12 cellular contexts compared by ENCODE assay signal in the genomic region with DNA sequence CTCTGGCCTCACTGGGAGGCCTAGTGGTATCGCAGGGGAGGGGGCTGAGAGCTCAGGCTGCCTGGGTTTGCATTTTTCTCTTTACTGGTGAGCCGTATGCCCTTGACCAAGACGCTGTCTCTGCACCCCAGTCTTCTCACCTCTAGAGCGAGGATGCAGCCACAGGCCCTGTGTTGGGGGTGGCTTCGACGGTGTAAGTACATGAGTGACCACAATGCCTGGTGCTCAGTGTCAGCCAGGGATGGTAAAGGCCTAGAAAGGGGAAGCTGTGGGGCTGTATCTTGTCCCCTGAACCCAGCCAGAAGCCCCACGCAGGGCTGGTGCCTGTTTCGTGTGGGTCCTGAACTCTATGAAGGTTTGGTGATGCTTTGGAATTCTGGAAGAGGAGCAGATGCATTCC. TPM values are rescaled to one million over a fixed set of nuclear protein-coding genes. Genes with fewer than 3 reads are reported as not detected.
DNase-seq lines count a peak whose midpoint lies in the region; FAIRE-seq and TF ChIP-seq lines count a peak whose summit lies in the region.
"Had no signal": no experiment of that assay in that cellular context is flagged by ENCODE, and none has a peak within 500 bp of the region (broad histone marks: within the 10 kb centered on the region; RNA-seq: fewer than 3 reads in every experiment).

No MANE protein-coding gene starts in this region.

- H3K79me2 ChIP-seq in H9 (ENCODE audit: insufficient read depth, low read length) (no peaks in the 10 kb centered on the region), astrocyte (ENCODE audit: insufficient read depth, low read length) (no peaks in the 10 kb centered on the region), smooth muscle cell (ENCODE audit: low read depth) (no peaks in the 10 kb centered on the region)

- intact Hi-C loops in CD4-positive, alpha-beta memory T cell (cut with micrococcal nuclease): no loop called here

- H3K36me3 ChIP-seq in astrocyte (ENCODE audit: insufficient read depth, low read length) (no peaks in the 10 kb centered on the region), smooth muscle cell (ENCODE audit: low read depth) (no peaks in the 10 kb centered on the region)
- H3K36me3 ChIP-seq in CD4-positive, alpha-beta memory T cell (ENCODE audit: insufficient read depth, low read length): no peaks in the 10 kb centered on the region

- CTCF ChIA-PET in CD4-positive, alpha-beta memory T cell (lab: Charles Lee; ENCODE audit: partially characterized antibody): no interaction called here

- H3K27me3 Mint-ChIP-seq in H9 (ENCODE audit: low read depth) (no peaks in the 10 kb centered on the region; the same call in 1 of the 2 replicates), astrocyte (ENCODE audit: low read depth, unreplicated experiment) (no peaks in the 10 kb centered on the region)
- H3K27me3 Mint-ChIP-seq in CD4-positive, alpha-beta memory T cell: peaks cover 0 to 6% of the 10 kb centered on the region in 2 donors

- H3K27me3 ChIP-seq in H9 (ENCODE audit: insufficient read depth, low read length): no peaks in the 10 kb centered on the region
- no peaks in the 10 kb centered on the region for H3K27me3 ChIP-seq in astrocyte (ENCODE audit: insufficient read depth, low read length)
- no peaks in the 10 kb centered on the region for H3K27me3 ChIP-seq in layer of hippocampus (ENCODE audit: control insufficient read depth, insufficient read depth, low read length)
- no peaks in the 10 kb centered on the region for H3K27me3 ChIP-seq in smooth muscle cell (ENCODE audit: low read depth)
- H3K27me3 ChIP-seq in CD4-positive, alpha-beta memory T cell (ENCODE audit: insufficient read depth, low read length): no peaks in the 10 kb centered on the region
- H3K27me3 ChIP-seq: Peyer's patch had no signal

- H3K23me2 ChIP-seq in H9 (ENCODE audit: insufficient read length, low read depth, low read length, poor library complexity, severe bottlenecking): no peaks in the 10 kb centered on the region

- H3K4ac ChIP-seq in H9 (ENCODE audit: low read depth, low read length): no peak overlapping the region

- H3T11ph ChIP-seq in H9 (ENCODE audit: low read length): no peak overlapping the region

- H2AK5ac ChIP-seq in H9 (ENCODE audit: insufficient read length, low read length): no peak overlapping the region

- H3K4me3 ChIP-seq in astrocyte (ENCODE audit: insufficient read depth, low read depth, low read length) (no peak overlapping the region), smooth muscle cell (no peak overlapping the region)
- H3K4me3 ChIP-seq in CD4-positive, alpha-beta memory T cell (ENCODE audit: low read length in 2 of 2): no peak overlapping the region
- H3K4me3 ChIP-seq: GM12878 had no signal

- POLR2A ChIA-PET in CD4-positive, alpha-beta memory T cell (lab: Charles Lee; ENCODE audit: partially characterized antibody): interaction anchor here (0.8 kb wide), 1 partner anchor 19 kb away, joined by 3 read pairs; no protein-coding TSS in a partner anchor

- no peak overlapping the region for H2BK15ac ChIP-seq in H9 (ENCODE audit: low read depth, low read length)

- H3K9ac ChIP-seq in H9 (ENCODE audit: extremely low read depth, insufficient read length, low read length): no peak overlapping the region
- H3K9ac ChIP-seq in astrocyte (ENCODE audit: low read length): no peak overlapping the region
- H3K9ac ChIP-seq in smooth muscle cell (ENCODE audit: low read depth): no peak overlapping the region

- peaks cover 9% of the 10 kb centered on the region for H3F3A ChIP-seq in smooth muscle cell (ENCODE audit: low read depth)

- in situ Hi-C loops in GM13977 (cut with MboI; ENCODE audit: low pct_unique_long_range_greater_than_20kb, low sequenced_read_pairs, unreplicated experiment): no loop called here

- no peak overlapping the region for H2BK120ac ChIP-seq in H9 (ENCODE audit: low read depth, low read length, poor library complexity, severe bottlenecking)

- H3K9me3 ChIP-seq in H9 (ENCODE audit: control insufficient read depth, low read depth, low read length): no peaks in the 10 kb centered on the region
- no peaks in the 10 kb centered on the region for H3K9me3 ChIP-seq in astrocyte (ENCODE audit: insufficient read depth, low read depth, low read length)
- no peaks in the 10 kb centered on the region for H3K9me3 ChIP-seq in smooth muscle cell (replicated peaks; ENCODE audit: low read depth)
- no peaks in the 10 kb centered on the region for H3K9me3 ChIP-seq in CD4-positive, alpha-beta memory T cell (ENCODE audit: control insufficient read depth in 1 of 2, low read length in 2 of 2)
- H3K9me3 ChIP-seq: Peyer's patch had no signal

- no peak overlapping the region for H3K27ac ChIP-seq in H9 (ENCODE audit: insufficient read length, low read depth, low read length)
- H3K27ac ChIP-seq in astrocyte (ENCODE audit: low read depth, low read length): no peak overlapping the region
- H3K27ac ChIP-seq in layer of hippocampus (ENCODE audit: low read depth, low read length): peak overlapping the region; percentile 88
- H3K27ac ChIP-seq in smooth muscle cell (ENCODE audit: low read depth): peak overlapping the region; percentile 73
- no peak overlapping the region for H3K27ac ChIP-seq in CD4-positive, alpha-beta memory T cell (ENCODE audit: low read depth, low read length)

- H3K36me3 Mint-ChIP-seq in H9 (ENCODE audit: insufficient read depth in 1 of 3, low read depth in 3 of 3) (peaks cover 0 to 2% (median 0%) of the 10 kb centered on the region in 3 experiments; a peak in 3 of 7 replicates), astrocyte (ENCODE audit: low read depth, unreplicated experiment) (peaks cover 20% of the 10 kb centered on the region)
- H3K36me3 Mint-ChIP-seq in CD4-positive, alpha-beta memory T cell: no peaks in the 10 kb centered on the region

- H2AFZ ChIP-seq in H9 (ENCODE audit: low read length) (no peak overlapping the region), astrocyte (ENCODE audit: low read depth, low read length) (no peak overlapping the region), smooth muscle cell (ENCODE audit: low read depth) (no peak overlapping the region)

- H3K4me1 ChIP-seq in H9 (ENCODE audit: insufficient read depth, low read length) (no peaks in the 10 kb centered on the region; the same call in 1 of the 2 replicates), astrocyte (ENCODE audit: insufficient read depth, low read length) (peaks cover 36% of the 10 kb centered on the region), smooth muscle cell (ENCODE audit: low read depth) (peaks cover 11% of the 10 kb centered on the region)
- no peaks in the 10 kb centered on the region for H3K4me1 ChIP-seq in CD4-positive, alpha-beta memory T cell (ENCODE audit: insufficient read depth, low read length)

- H2BK12ac ChIP-seq in H9 (ENCODE audit: insufficient read length, low read depth, low read length): no peak overlapping the region

- H3K79me1 ChIP-seq in H9 (ENCODE audit: insufficient read depth, low read depth, low read length, poor library complexity, severe bottlenecking): no peaks in the 10 kb centered on the region

- DNase-seq in H9: no peak
- no peak for DNase-seq in astrocyte (ENCODE audit: low read depth)
- DNase-seq in smooth muscle cell (lab: John Stamatoyannopoulos, UW; ENCODE audit: unreplicated experiment): no peak
- no peak for DNase-seq in GM13977 (ENCODE audit: low spot score)
- no peak for DNase-seq in NCI-H2171 treated with DMSO at 0.1 percent for 48 hours (lab: John Stamatoyannopoulos, UW)
- no peak for DNase-seq in NCI-H1694 treated with DMSO at 0.1 percent for 48 hours (lab: John Stamatoyannopoulos, UW)
- DNase-seq in CD4-positive, alpha-beta memory T cell: no peak
- DNase-seq: activated naive CD4-positive, alpha-beta T cell treated with Interleukin-2 at 50 U/mL for 16 hours; NCI-H1105 had no signal

- no peak overlapping the region for H3K4me2 ChIP-seq in H9 (ENCODE audit: insufficient read depth, insufficient read length, low read length)
- H3K4me2 ChIP-seq in astrocyte (ENCODE audit: low read length): peak overlapping the region; percentile 87
- H3K4me2 ChIP-seq in smooth muscle cell: peak overlapping the region; percentile 75

- no peak overlapping the region for H3K56ac ChIP-seq in H9 (ENCODE audit: insufficient read length, low read depth, low read length)

- H3K14ac ChIP-seq in H9 (ENCODE audit: insufficient read depth, low read length): no peak overlapping the region

- no peak overlapping the region for H2BK5ac ChIP-seq in H9 (ENCODE audit: insufficient read length, low read length)

- H3K4me3 Mint-ChIP-seq in H9 (no peak overlapping the region), astrocyte (ENCODE audit: unreplicated experiment) (no peak overlapping the region)
- no peak overlapping the region for H3K4me3 Mint-ChIP-seq in CD4-positive, alpha-beta memory T cell

- no peak overlapping the region for H3K18ac ChIP-seq in H9 (ENCODE audit: insufficient read length, low read depth, low read length)

- H4K8ac ChIP-seq in H9 (replicated peaks; ENCODE audit: insufficient read length, low read depth, low read length): no peak overlapping the region

- no peaks in the 10 kb centered on the region for H4K20me1 ChIP-seq in H9 (ENCODE audit: control insufficient read depth, insufficient read depth, insufficient read length)
- no peaks in the 10 kb centered on the region for H4K20me1 ChIP-seq in astrocyte (ENCODE audit: insufficient read depth, low read length)
- no peaks in the 10 kb centered on the region for H4K20me1 ChIP-seq in smooth muscle cell (ENCODE audit: low read depth)

- H3K23ac ChIP-seq in H9 (ENCODE audit: insufficient read length, low read depth, low read length): no peak overlapping the region

- no peak overlapping the region for H2BK20ac ChIP-seq in H9 (ENCODE audit: low read depth, low read length, poor library complexity, severe bottlenecking)

- H3K9me3 Mint-ChIP-seq in H9 (no peaks in the 10 kb centered on the region), astrocyte (ENCODE audit: unreplicated experiment) (peaks cover 2% of the 10 kb centered on the region)
- peaks cover 0 to 2% (median 0%) of the 10 kb centered on the region in 8 donors for H3K9me3 Mint-ChIP-seq in CD4-positive, alpha-beta memory T cell

- H4K91ac ChIP-seq in H9 (ENCODE audit: insufficient read length, low read depth, low read length): no peak overlapping the region

- FAIRE-seq in astrocyte (lab: Jason Lieb, UNC): no peak
- FAIRE-seq: GM12878 had no signal

- no peak for TF ChIP-seq CTCF in H9 (conservative IDR thresholded peaks at IDR 0.05)
- no peak for TF ChIP-seq CTCF in astrocyte (IDR thresholded peaks at IDR 0.05; ENCODE audit: insufficient read depth, low read depth, low read length)
- no peak for TF ChIP-seq CTCF in smooth muscle cell (IDR thresholded peaks at IDR 0.05; ENCODE audit: borderline replicate concordance, insufficient read depth, poor library complexity, severe bottlenecking)
- TF ChIP-seq CTCF in GM13977 (IDR thresholded peaks at IDR 0.05; ENCODE audit: extremely low read depth, insufficient read depth, missing control alignments): no peak

- peak overlapping the region in 2 of 3 experiments; percentile 23 to 30; a peak in 1 of 7 replicates for H3K27ac Mint-ChIP-seq in H9
- peak overlapping the region; percentile 95 for H3K27ac Mint-ChIP-seq in astrocyte (ENCODE audit: unreplicated experiment)
- H3K27ac Mint-ChIP-seq in CD4-positive, alpha-beta memory T cell: no peak overlapping the region

- no peak overlapping the region for H4K5ac ChIP-seq in H9 (ENCODE audit: insufficient read length, low read depth, low read length)

- H3K4me1 Mint-ChIP-seq in H9 (peaks cover 24 to 28% of the 10 kb centered on the region in 2 experiments), astrocyte (ENCODE audit: low read depth, unreplicated experiment) (peaks cover 65% of the 10 kb centered on the region)
- peaks cover 0 to 3% (median 0%) of the 10 kb centered on the region in 4 donors for H3K4me1 Mint-ChIP-seq in CD4-positive, alpha-beta memory T cell

- no CpG with 5 or more reads among the region's 8 CpGs for WGBS in H9 (ENCODE audit: extremely low coverage, insufficient read length, low lambda C conversion rate)
- 78% methylated on average over 8 of the region's 8 CpGs for WGBS in smooth muscle cell (ENCODE audit: low lambda C conversion rate)

RNA-seq across cellular contexts. Expression of a gene that starts 19.8 kb away (rescaled TPM):
- total RNA-seq in H9 (2021): 1.8 and 1.9 TPM in 2 replicates
- total RNA-seq in astrocyte: 9.7 and 10.1 TPM in 2 replicates
- 3.0 and 4.9 TPM in 2 replicates for total RNA-seq in smooth muscle cell
- 1.3 and 2.6 TPM in 2 replicates for polyA plus RNA-seq in smooth muscle cell
- 10 to 100 TPM; 13.7 to 14.2 TPM for total RNA-seq in CD4-positive, alpha-beta memory T cell
- polyA plus RNA-seq in CD4-positive, alpha-beta memory T cell: under 1 TPM; 0.09 to 0.42 TPM

Comparison
In these comparisons a context has a peak if more than half of its experiments do, and no peak if none do; other contexts are left out.
1. H3K27ac ChIP-seq: peak in layer of hippocampus (single experiment) and smooth muscle cell (single experiment); none in H9 (single experiment), astrocyte (single experiment) and CD4-positive, alpha-beta memory T cell (single experiment).
2. H3K27ac Mint-ChIP-seq: peak in H9 (2 of 3) and astrocyte (single experiment); none in CD4-positive, alpha-beta memory T cell (0 of 7).